ENCODE assay signal across 8 cellular contexts in genomic region chr1:244796719-244797406, GRCh38. TPM values are rescaled to one million over a fixed set of nuclear protein-coding genes. Genes with fewer than 3 reads are reported as not detected.
A peak's percentile ranks its signal among the peaks of the same experiment; 100 is the strongest.
DNase-seq lines count a peak whose midpoint lies in the region; ATAC-seq, FAIRE-seq and TF ChIP-seq lines count a peak whose summit lies in the region.

No MANE protein-coding gene starts in this region.

- no peaks in the 10 kb centered on the region for H3K4me1 ChIP-seq in GM12878 (ENCODE audit: control insufficient read depth, insufficient read depth, low read length)
- no peaks in the 10 kb centered on the region for H3K4me1 ChIP-seq in iPS DF 6.9 (ENCODE audit: control insufficient read depth, insufficient read depth, low read length)

- H3K4me3 Mint-ChIP-seq in T-helper 2 cell treated with Interferon-gamma antibody and Interleukin-4, amounts not matched to agents 5 μg/mL and 100 μg/mL, for 36 hours: no peak overlapping the region

- no peak for TF ChIP-seq EP300 in GM12878 (IDR thresholded peaks at IDR 0.05; ENCODE audit: borderline replicate concordance in 1 of 2, control insufficient read depth in 1 of 2, low read depth in 2 of 2, low read length in 2 of 2)

- DNase-seq in GM10248 (ENCODE audit: extremely low spot score): peak; percentile 50
- peak; percentile 72 for DNase-seq in NB4 (ENCODE audit: low read depth)
- peak; percentile 16 for DNase-seq in T-helper 2 cell treated with Interferon-gamma antibody and Interleukin-4, amounts not matched to agents 5 μg/mL and 100 μg/mL, for 36 hours (ENCODE audit: low spot score)
- DNase-seq in GM12878 (ENCODE audit: low read depth, low spot score): no peak
- peak; percentile 63 for DNase-seq in iPS DF 6.9 (ENCODE audit: low read depth, low spot score)
- DNase-seq in stimulated activated CD4-positive, alpha-beta T cell treated with anti-CD3 and anti-CD28 coated beads, Interleukin-12 subunit alpha, Interleukin-12 subunit beta, amount 100 ng/mL, for 4 hours: peak; percentile 37
- no peak for DNase-seq in NCI-H524 treated with DMSO at 0.1 percent for 48 hours (lab: John Stamatoyannopoulos, UW)

- H3K4me3 ChIP-seq in NB4 (ENCODE audit: low read depth, low read length) (no peak overlapping the region), GM12878 (no peak overlapping the region), iPS DF 6.9 (ENCODE audit: low read length) (no peak overlapping the region)

- TF ChIP-seq CTCF in GM10248 (IDR thresholded peaks at IDR 0.05; ENCODE audit: control extremely low read depth, extremely low read depth, low read depth, missing control alignments): peak; percentile 63
- peak; percentile 69 for TF ChIP-seq CTCF in NB4 (IDR thresholded peaks at IDR 0.05; ENCODE audit: low read depth, low read length)
- TF ChIP-seq CTCF in GM12878 (IDR thresholded peaks at IDR 0.05 in 2 of 3, conservative IDR thresholded peaks at IDR 0.05 in 1 of 3; ENCODE audit: control insufficient read depth in 2 of 3, extremely low read depth in 1 of 3, insufficient read depth in 1 of 3, low read depth in 3 of 3, low read length in 3 of 3): peak; percentile 77 to 81 (median 80)

- RAD21 ChIA-PET in GM12878 (lab: Charles Lee; ENCODE audit: unreplicated experiment): interaction anchor here (1.1 to 4.1 kb wide), 6 partner anchors 188 to 1453 kb away, joined by 3 to 47 read pairs (median 4); no protein-coding TSS in a partner anchor

- no peak overlapping the region for H3K27ac ChIP-seq in GM12878 (ENCODE audit: control insufficient read depth, insufficient read depth)
- no peak overlapping the region for H3K27ac ChIP-seq in iPS DF 6.9 (ENCODE audit: low read length)

- WGBS in GM12878 (ENCODE audit: insufficient coverage, insufficient replicate concordance, low lambda C conversion rate, missing lambda C conversion rate): 38% methylated on average over 10 of the region's 10 CpGs
- no CpG with 5 or more reads among the region's 10 CpGs for WGBS in iPS DF 6.9 (ENCODE audit: insufficient coverage, insufficient read length)

- no peaks in the 10 kb centered on the region for H3K9me3 Mint-ChIP-seq in T-helper 2 cell treated with Interferon-gamma antibody and Interleukin-4, amounts not matched to agents 5 μg/mL and 100 μg/mL, for 36 hours

- POLR2A ChIA-PET in GM10248 (lab: Yijun Ruan, JAX): no interaction called here
- POLR2A ChIA-PET in GM12878 (lab: Charles Lee): interaction anchor here (0.7 kb wide), 1 partner anchor 62 kb away, joined by 5 read pairs; no protein-coding TSS in a partner anchor

- TF ChIP-seq POLR2A in NB4 (IDR thresholded peaks at IDR 0.05; ENCODE audit: extremely low read depth, insufficient read length) (no peak), GM12878 (IDR thresholded peaks at IDR 0.05; ENCODE audit: low read depth, low read length) (no peak)

- in situ Hi-C loops in GM12878 (cut with MboI): loop anchor here (5.0 kb wide), 1 partner anchor 195 kb away; no protein-coding TSS in a partner anchor

- H3K27ac Mint-ChIP-seq in T-helper 2 cell treated with Interferon-gamma antibody and Interleukin-4, amounts not matched to agents 5 μg/mL and 100 μg/mL, for 36 hours: no peak overlapping the region

- H3K4me1 Mint-ChIP-seq in T-helper 2 cell treated with Interferon-gamma antibody and Interleukin-4, amounts not matched to agents 5 μg/mL and 100 μg/mL, for 36 hours (ENCODE audit: low read depth): peaks cover 4% of the 10 kb centered on the region

- CTCF ChIA-PET in GM10248 (lab: Yijun Ruan, JAX): interaction anchor here (0.7 to 7.6 kb wide), 23 partner anchors 10 to 335 kb away, joined by 3 to 121 read pairs (median 5); partner anchors contain the start of genes CATSPERE and COX20
- CTCF ChIA-PET in GM12878 (lab: Yijun Ruan, JAX): interaction anchor here (0.7 to 10.3 kb wide), 19 partner anchors 9 to 254 kb away, joined by 3 to 239 read pairs (median 4); no protein-coding TSS in a partner anchor

- H3K4me2 ChIP-seq in GM12878 (ENCODE audit: control insufficient read depth, insufficient read depth): no peak overlapping the region

- peaks cover 2% of the 10 kb centered on the region for H3K27me3 Mint-ChIP-seq in T-helper 2 cell treated with Interferon-gamma antibody and Interleukin-4, amounts not matched to agents 5 μg/mL and 100 μg/mL, for 36 hours (ENCODE audit: low read depth)

- peak; percentile 41 for ATAC-seq in GM12878
- ATAC-seq in HG02973 (IDR thresholded peaks at IDR 0.05; ENCODE audit: unreplicated experiment): no peak

- intact Hi-C loops in GM12878 (cut with micrococcal nuclease; ENCODE audit: unreplicated experiment): loop anchor here (1.0 to 5.0 kb wide), 2 partner anchors 194 to 325 kb away; no protein-coding TSS in a partner anchor

- H3K36me3 ChIP-seq in GM12878 (ENCODE audit: control insufficient read depth in 2 of 2, insufficient read depth in 2 of 2, low read length in 1 of 2) (no peaks in the 10 kb centered on the region), iPS DF 6.9 (ENCODE audit: control insufficient read depth, insufficient read depth, low read length) (no peaks in the 10 kb centered on the region)

- no peaks in the 10 kb centered on the region for H3K36me3 Mint-ChIP-seq in T-helper 2 cell treated with Interferon-gamma antibody and Interleukin-4, amounts not matched to agents 5 μg/mL and 100 μg/mL, for 36 hours (ENCODE audit: low read depth)

- peak; percentile 80 for TF ChIP-seq RAD21 in GM12878 (IDR thresholded peaks at IDR 0.05; ENCODE audit: insufficient read depth, low read depth, low read length)

- FAIRE-seq in GM12878 (lab: Jason Lieb, UNC): peak; percentile 96

- no peak overlapping the region for H3K9ac ChIP-seq in GM12878 (ENCODE audit: control insufficient read depth, insufficient read depth, low read length)

- BruUV-seq in GM12878 (replicated peaks; lab: Mats Ljungman, UMichigan): no TSS peak

- no peaks in the 10 kb centered on the region; a peak in 1 of 4 replicates for H3K27me3 ChIP-seq in GM12878 (replicated peaks in 1 of 2; ENCODE audit: control insufficient read depth in 2 of 2, insufficient read depth in 2 of 2, low read length in 1 of 2)
- H3K27me3 ChIP-seq in iPS DF 6.9 (ENCODE audit: control insufficient read depth, insufficient read depth, low read length): no peaks in the 10 kb centered on the region

- H3K9me3 ChIP-seq in GM12878 (replicated peaks; ENCODE audit: control insufficient read depth, insufficient read depth, low read length): no peaks in the 10 kb centered on the region
- H3K9me3 ChIP-seq in iPS DF 6.9 (ENCODE audit: control insufficient read depth, insufficient read depth, low read length): no peaks in the 10 kb centered on the region

- H4K20me1 ChIP-seq in GM12878 (ENCODE audit: control insufficient read depth, insufficient read depth): no peaks in the 10 kb centered on the region

- H3K79me2 ChIP-seq in GM12878 (ENCODE audit: control insufficient read depth, insufficient read depth, low read length): no peaks in the 10 kb centered on the region

- SMC1A ChIA-PET in GM12878 (lab: Charles Lee; ENCODE audit: uncharacterized antibody, unreplicated experiment): interaction anchor here (0.7 to 4.9 kb wide), 7 partner anchors 17 to 289 kb away, joined by 3 to 46 read pairs (median 3); no protein-coding TSS in a partner anchor

- H2AFZ ChIP-seq in GM12878 (ENCODE audit: control insufficient read depth, low read depth, low read length): no peak overlapping the region

TF ChIP-seq in GM12878, 131 proteins besides CTCF, POLR2A, EP300 and RAD21 (continues in another document):
- TF ChIP-seq CEBPB (IDR thresholded peaks at IDR 0.05; ENCODE audit: borderline replicate concordance in 1 of 2, low read depth in 2 of 2, low read length in 2 of 2): no peak
- no peak; the same call in 1 of the 2 replicates for TF ChIP-seq IKZF1 (conservative IDR thresholded peaks at IDR 0.05)
- no peak for TF ChIP-seq LARP7 (IDR thresholded peaks at IDR 0.05)
- TF ChIP-seq IRF4 (IDR thresholded peaks at IDR 0.05; ENCODE audit: low read depth, low read length): no peak
- TF ChIP-seq NR2C1 (IDR thresholded peaks at IDR 0.05): no peak
- TF ChIP-seq TAF1 (IDR thresholded peaks at IDR 0.05; ENCODE audit: borderline replicate concordance, low read depth, low read length): no peak
- TF ChIP-seq BHLHE40 (IDR thresholded peaks at IDR 0.05; ENCODE audit: borderline replicate concordance in 1 of 2, low read depth in 2 of 2, low read length in 1 of 2): peak in 1 of 2 experiments; percentile 15; a peak in 1 of 4 replicates
- no peak for TF ChIP-seq JUND (IDR thresholded peaks at IDR 0.05; ENCODE audit: low read depth, low read length)
- TF ChIP-seq BACH1 (IDR thresholded peaks at IDR 0.05; ENCODE audit: borderline replicate concordance): no peak
- TF ChIP-seq MEF2A (IDR thresholded peaks at IDR 0.05; ENCODE audit: insufficient read depth, low read depth, low read length): no peak
- TF ChIP-seq MTA3 (IDR thresholded peaks at IDR 0.05; ENCODE audit: borderline replicate concordance, low read length): no peak
- no peak for TF ChIP-seq NBN (IDR thresholded peaks at IDR 0.05)

RNA-seq across cellular contexts. Expression of gene COX20, which starts 38.6 kb away (rescaled TPM):
- total RNA-seq in GM12878 (2013; cell fraction: nucleolus; rRNA removed): 28.5 and 29.0 TPM in 2 replicates
- 22.8 and 25.9 TPM in 2 replicates for total RNA-seq in GM12878 (2014; rRNA removed)
- total RNA-seq in GM12878 (2014; rRNA removed; fragmentation: Illumina TruSeq; extraction: Trizol): 31.6 and 40.4 TPM in 2 replicates
- 22.1 and 28.4 TPM in 2 replicates for total RNA-seq in GM12878 (2021)
- 11.9 TPM for polyA plus RNA-seq in GM12878 (2011; ENCODE audit: low read depth)
- polyA plus RNA-seq in GM12878 (2011; rRNA removed): 36.7 and 75.5 TPM in 2 replicates
- polyA plus RNA-seq in GM12878 (2011; cell fraction: cytosol; rRNA removed): 12.9 and 14.4 TPM in 2 replicates
- 17.8 and 18.8 TPM in 2 replicates for polyA plus RNA-seq in GM12878 (2011; cell fraction: nucleus; rRNA removed)
- 35.9 and 36.7 TPM in 2 replicates for polyA plus RNA-seq in GM12878 (2012)
- polyA plus RNA-seq in GM12878 (2014; fragmentation: Illumina TruSeq; extraction: Trizol): 54.4 and 54.9 TPM in 2 replicates
- 10 to 100 TPM; 91.9 to 95.3 TPM for polyA plus RNA-seq in GM12878 (2014; fragmentation: Nextera tagmentation; extraction: Ambion mirVana)
- polyA plus RNA-seq in GM12878 (2014; rRNA removed): 38.0 and 51.0 TPM in 2 replicates
- polyA plus RNA-seq in GM12878 (2016; fragmentation: Nextera tagmentation; extraction: Ambion mirVana): 100 to 1,000 TPM; 112 TPM
- polyA minus RNA-seq in GM12878 (2011; rRNA and poly(A)+ RNA removed): 8.3 and 11.3 TPM in 2 replicates
- 2.5 and 3.8 TPM in 2 replicates for polyA minus RNA-seq in GM12878 (2011; cell fraction: cytosol; rRNA and poly(A)+ RNA removed)
- 16.2 and 22.1 TPM in 2 replicates for polyA minus RNA-seq in GM12878 (2011; cell fraction: nucleus; rRNA and poly(A)+ RNA removed)

Comparison
In these comparisons a context has a peak if more than half of its experiments do, and no peak if none do; other contexts are left out.
1. DNase-seq: peak in GM10248 (single experiment), NB4 (single experiment), T-helper 2 cell treated with Interferon-gamma antibody and Interleukin-4, amounts not matched to agents 5 μg/mL and 100 μg/mL, for 36 hours (single experiment), iPS DF 6.9 (single experiment) and stimulated activated CD4-positive, alpha-beta T cell treated with anti-CD3 and anti-CD28 coated beads, Interleukin-12 subunit alpha, Interleukin-12 subunit beta, amount 100 ng/mL, for 4 hours (single experiment); none in GM12878 (single experiment) and NCI-H524 treated with DMSO at 0.1 percent for 48 hours (single experiment).
2. Peak in every context shown above with its lines, with median percentiles within 50 percentile points of each other: CTCF ChIP-seq.